ENCODE assay signal across 6 cellular contexts in genomic region chrX:101407167-101407747, GRCh38. TPM values are rescaled to one million over a fixed set of nuclear protein-coding genes. Genes with fewer than 3 reads are reported as not detected.
DNase-seq lines count a peak whose midpoint lies in the region; ATAC-seq and TF ChIP-seq lines count a peak whose summit lies in the region.

No MANE protein-coding gene starts in this region.

- CTCF ChIA-PET in activated CD4-positive, alpha-beta T cell treated with anti-CD3 and anti-CD28 coated beads, Interleukin-2, amount 10 ng/mL, durations not matched to agents 7 days and 5 days (lab: Charles Lee), result interaction anchor here (0.9 kb wide), 1 partner anchor 18 kb away, joined by 3 read pairs; no protein-coding TSS in a partner anchor

- H3K14ac ChIP-seq in trophoblast cell (ENCODE audit: low read length), result no peak overlapping the region

- POLR2A ChIA-PET in activated CD4-positive, alpha-beta T cell treated with anti-CD3 and anti-CD28 coated beads, Interleukin-2, amount 10 ng/mL, durations not matched to agents 7 days and 5 days (lab: Charles Lee), result no interaction called here

- H3K23ac ChIP-seq in trophoblast cell (ENCODE audit: low read length), result no peak overlapping the region

- H3K27me3 Mint-ChIP-seq in activated CD4-positive, alpha-beta T cell treated with anti-CD3 and anti-CD28 coated beads, Interleukin-2, amount 10 ng/mL, durations not matched to agents 7 days and 5 days, result no peaks in the 10 kb centered on the region

- H3K9me3 ChIP-seq in colonic mucosa, result no peaks in the 10 kb centered on the region
- no peaks in the 10 kb centered on the region for H3K9me3 ChIP-seq in trophoblast cell (ENCODE audit: insufficient read depth, low read depth, low read length)

- H3K36me3 Mint-ChIP-seq in activated CD4-positive, alpha-beta T cell treated with anti-CD3 and anti-CD28 coated beads, Interleukin-2, amount 10 ng/mL, durations not matched to agents 7 days and 5 days (ENCODE audit: low read depth), result peaks cover 15% of the 10 kb centered on the region

- peak overlapping the region; percentile 7 for H4K8ac ChIP-seq in trophoblast cell (ENCODE audit: low read depth, low read length)

- H2AK5ac ChIP-seq in trophoblast cell (ENCODE audit: low read length), result no peak overlapping the region

- H3K4me1 Mint-ChIP-seq in activated CD4-positive, alpha-beta T cell treated with anti-CD3 and anti-CD28 coated beads, Interleukin-2, amount 10 ng/mL, durations not matched to agents 7 days and 5 days, result peaks cover 22% of the 10 kb centered on the region

- H3K27ac Mint-ChIP-seq in activated CD4-positive, alpha-beta T cell treated with anti-CD3 and anti-CD28 coated beads, Interleukin-2, amount 10 ng/mL, durations not matched to agents 7 days and 5 days, result peak overlapping the region; percentile 95

- H3K27ac ChIP-seq in colonic mucosa, result peak overlapping the region; percentile 83
- H3K27ac ChIP-seq in trophoblast cell (ENCODE audit: low read depth, low read length), result peak overlapping the region; percentile 70

- H3K4me1 ChIP-seq in colonic mucosa, result no peaks in the 10 kb centered on the region
- H3K4me1 ChIP-seq in trophoblast cell (ENCODE audit: control insufficient read depth in 1 of 2, insufficient read depth in 2 of 2, low read length in 2 of 2), result no peaks in the 10 kb centered on the region

- H3K9me3 Mint-ChIP-seq in activated CD4-positive, alpha-beta T cell treated with anti-CD3 and anti-CD28 coated beads, Interleukin-2, amount 10 ng/mL, durations not matched to agents 7 days and 5 days, result no peaks in the 10 kb centered on the region

- intact Hi-C loops in colonic mucosa (cut with DNase I), result no loop called here

- H3K9ac ChIP-seq in colonic mucosa (ENCODE audit: low read depth in 2 of 2, low read length in 2 of 2) (peak overlapping the region; percentile 70 to 92), trophoblast cell (ENCODE audit: low read length) (peak overlapping the region; percentile 90)

- ATAC-seq in HG03097 (IDR thresholded peaks at IDR 0.05; ENCODE audit: low FRiP score, unreplicated experiment), result no peak

- H3K36me3 ChIP-seq in colonic mucosa (no peaks in the 10 kb centered on the region), trophoblast cell (ENCODE audit: control insufficient read depth in 1 of 2, insufficient read depth in 2 of 2, low read length in 2 of 2) (peaks cover 7 to 9% of the 10 kb centered on the region in 2 experiments)

- no peak overlapping the region for H3K4ac ChIP-seq in trophoblast cell (ENCODE audit: low read depth, low read length)

- H3K79me2 ChIP-seq in trophoblast cell (ENCODE audit: control insufficient read depth, insufficient read depth, low read length, poor library complexity), result peaks cover 4% of the 10 kb centered on the region

- H3K4me2 ChIP-seq in trophoblast cell (ENCODE audit: low read length), result peak overlapping the region; percentile 93

- WGBS in trophoblast cell (ENCODE audit: extremely low coverage, insufficient coverage, insufficient read length), result no CpG with 5 or more reads among the region's 15 CpGs

- H2BK120ac ChIP-seq in trophoblast cell (ENCODE audit: insufficient read depth, low read length, poor library complexity), result no peak overlapping the region

- H3K27me3 ChIP-seq in colonic mucosa, result no peaks in the 10 kb centered on the region
- no peaks in the 10 kb centered on the region for H3K27me3 ChIP-seq in trophoblast cell (ENCODE audit: insufficient read depth, low read length)

- peak overlapping the region; percentile 35 for H2AFZ ChIP-seq in trophoblast cell (ENCODE audit: insufficient read depth, low read length, poor library complexity)

- H3K79me1 ChIP-seq in trophoblast cell (ENCODE audit: low read length), result peaks cover 2% of the 10 kb centered on the region

- peak overlapping the region; percentile 13 for H4K91ac ChIP-seq in trophoblast cell (ENCODE audit: low read depth, low read length)

- peak overlapping the region; percentile 57 for H3K4me3 ChIP-seq in colonic mucosa
- H3K4me3 ChIP-seq in trophoblast cell (ENCODE audit: low read depth, low read length), result peak overlapping the region; percentile 88

- peak overlapping the region; percentile 46 for H2BK5ac ChIP-seq in trophoblast cell (ENCODE audit: low read depth, low read length, poor library complexity)

- peak; percentile 8 for DNase-seq in activated CD4-positive, alpha-beta T cell treated with anti-CD3 and anti-CD28 coated beads, Interleukin-2, amount 10 ng/mL, durations not matched to agents 7 days and 5 days
- no peak for DNase-seq in activated CD4-positive, alpha-beta T cell treated with anti-CD3 and anti-CD28 coated beads, Interleukin-2, amount 50 U/mL, for 1 hour
- no peak for DNase-seq in colonic mucosa
- DNase-seq in trophoblast cell, result no peak
- DNase-seq in GM19238 (ENCODE audit: insufficient read length, low spot score), result no peak

- no peak for TF ChIP-seq CTCF in colonic mucosa (IDR thresholded peaks at IDR 0.05)

- no peak overlapping the region for H3K18ac ChIP-seq in trophoblast cell (ENCODE audit: low read length)

- H4K12ac ChIP-seq in trophoblast cell (ENCODE audit: low read depth, low read length), result peak overlapping the region; percentile 18

- no peak overlapping the region for H2BK12ac ChIP-seq in trophoblast cell (ENCODE audit: low read length)

- H3K4me3 Mint-ChIP-seq in activated CD4-positive, alpha-beta T cell treated with anti-CD3 and anti-CD28 coated beads, Interleukin-2, amount 10 ng/mL, durations not matched to agents 7 days and 5 days, result peak overlapping the region; percentile 83

RNA-seq across cellular contexts. Expression of gene GLA, which starts 0.5 kb away (rescaled TPM):
- total RNA-seq in activated CD4-positive, alpha-beta T cell treated with anti-CD3 and anti-CD28 coated beads, Interleukin-2, amount 10 ng/mL, durations not matched to agents 7 days and 5 days, result 10 to 100 TPM; 28.9 to 29.5 TPM
- total RNA-seq in colonic mucosa, result 10 to 100 TPM; 29.9 to 33.9 TPM
- polyA plus RNA-seq in trophoblast cell (2013), result 121 and 137 TPM in 2 replicates

RNA-seq across cellular contexts. Expression of gene HNRNPH2, which starts 0.8 kb away (rescaled TPM):
- 10 to 100 TPM; 41.7 to 46.9 TPM for total RNA-seq in activated CD4-positive, alpha-beta T cell treated with anti-CD3 and anti-CD28 coated beads, Interleukin-2, amount 10 ng/mL, durations not matched to agents 7 days and 5 days
- 10 to 100 TPM; 61.7 to 72.1 TPM for total RNA-seq in colonic mucosa
- 63.1 and 66.0 TPM in 2 replicates for polyA plus RNA-seq in trophoblast cell (2013)

RNA-seq across cellular contexts. Expression of gene RPL36A, which starts 16.4 kb away (rescaled TPM):
- 100 to 1,000 TPM; 255 to 425 TPM for total RNA-seq in activated CD4-positive, alpha-beta T cell treated with anti-CD3 and anti-CD28 coated beads, Interleukin-2, amount 10 ng/mL, durations not matched to agents 7 days and 5 days
- 100 to 1,000 TPM; 132 to 184 TPM for total RNA-seq in colonic mucosa
- 2,211 and 2,301 TPM in 2 replicates for polyA plus RNA-seq in trophoblast cell (2013)

RNA-seq across cellular contexts. Expression of gene BTK, which starts 21.3 kb away (rescaled TPM):
- total RNA-seq in activated CD4-positive, alpha-beta T cell treated with anti-CD3 and anti-CD28 coated beads, Interleukin-2, amount 10 ng/mL, durations not matched to agents 7 days and 5 days, result not detected
- total RNA-seq in colonic mucosa, result 1 to 10 TPM; 1.9 to 3.0 TPM
- 6.4 and 7.8 TPM in 2 replicates for polyA plus RNA-seq in trophoblast cell (2013)

RNA-seq across cellular contexts. Expression of gene TIMM8A, which starts 58.7 kb away (rescaled TPM):
- 10 to 100 TPM; 11.6 to 13.5 TPM for total RNA-seq in activated CD4-positive, alpha-beta T cell treated with anti-CD3 and anti-CD28 coated beads, Interleukin-2, amount 10 ng/mL, durations not matched to agents 7 days and 5 days
- 10 to 100 TPM in 1 of 2 donors, 1 to 10 TPM in 1; 9.4 to 22.9 TPM for total RNA-seq in colonic mucosa
- polyA plus RNA-seq in trophoblast cell (2013), result 24.5 and 27.5 TPM in 2 replicates
